In the genomic region with DNA sequence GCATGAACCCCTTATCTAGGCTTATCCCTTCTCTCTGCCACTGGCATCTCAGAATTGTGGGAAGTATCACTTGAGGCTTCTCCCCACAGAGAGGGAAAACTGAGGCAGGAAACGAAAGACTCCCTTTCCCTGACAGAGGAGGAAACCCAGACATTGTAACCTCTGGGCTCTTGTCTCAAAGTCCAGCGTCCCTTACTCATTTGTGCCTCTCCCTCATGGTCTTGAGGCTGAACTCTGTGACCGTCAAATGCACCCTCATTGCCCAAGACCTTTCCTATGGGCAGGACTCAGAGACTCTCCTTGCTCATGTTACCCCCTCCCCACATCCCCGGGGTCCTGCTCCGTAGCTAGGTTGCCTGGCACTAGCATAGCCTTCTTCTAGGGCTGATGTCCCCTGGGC, we compare ENCODE assay signal across 25 cellular contexts. TPM values are rescaled to one million over a fixed set of nuclear protein-coding genes. Genes with fewer than 3 reads are reported as not detected.
"Had no signal": no experiment of that assay in that cellular context is flagged by ENCODE, and none has a peak within 500 bp of the region (broad histone marks: within the 10 kb centered on the region; RNA-seq: fewer than 3 reads in every experiment).

No MANE protein-coding gene starts in this region.

- ATAC-seq: activated CD4-positive, alpha-beta T cell treated with anti-CD3 and anti-CD28 coated beads for 36 hours; activated CD4-positive, CD25-positive, alpha-beta regulatory T cell treated with anti-CD3 and anti-CD28 coated beads, Interleukin-2, amount 50 U/mL, for 24 hours; activated CD8-positive, alpha-beta T cell treated with anti-CD3 and anti-CD28 coated beads, Interleukin-2, amount 10 ng/mL, durations not matched to agents 7 days and 5 days; activated naive CD8-positive, alpha-beta T cell treated with anti-CD3 and anti-CD28 coated beads, Interleukin-2, amount 50 U/mL, for 24 hours; WTC11 had no signal

- DNase-seq: activated CD4-positive, alpha-beta T cell treated with anti-CD3 and anti-CD28 coated beads for 36 hours; activated CD4-positive, alpha-beta T cell treated with anti-CD3 and anti-CD28 coated beads, Interleukin-2, amount 10 ng/mL, durations not matched to agents 7 days and 5 days; activated CD4-positive, alpha-beta T cell treated with anti-CD3 and anti-CD28 coated beads, Interleukin-2, amount 50 U/mL, for 48 hours; activated CD8-positive, alpha-beta T cell treated with anti-CD3 and anti-CD28 coated beads, Interleukin-2, amount 10 ng/mL, durations not matched to agents 7 days and 5 days; activated naive CD4-positive, alpha-beta T cell treated with anti-CD3 and anti-CD28 coated beads, Interleukin-2, amount 10 ng/mL, durations not matched to agents 7 days and 5 days; activated naive CD8-positive, alpha-beta T cell treated with anti-CD3 and anti-CD28 coated beads, Interleukin-2, amount 50 U/mL, for 24 hours; activated T-cell treated with anti-CD3 and anti-CD28 coated beads, Interleukin-2, amount 50 U/mL, for 24 hours; brain microvascular endothelial cell; central memory CD4-positive, alpha-beta T cell; Kasumi-1; KG1; MG63; MV-4-11; NCI-H1092; NCI-H1436 treated with DMSO at 0.1 percent for 48 hours; NCI-H1694 treated with DMSO at 0.1 percent for 48 hours; NCI-H345; NCI-H526 treated with DMSO at 0.1 percent for 48 hours; Right ventricle myocardium superior; SW 1271 had no signal

- H3K4me3 Mint-ChIP-seq: activated CD4-positive, alpha-beta T cell treated with anti-CD3 and anti-CD28 coated beads for 36 hours; activated CD4-positive, alpha-beta T cell treated with anti-CD3 and anti-CD28 coated beads, Interleukin-2, amount 10 ng/mL, durations not matched to agents 7 days and 5 days; activated CD8-positive, alpha-beta T cell treated with anti-CD3 and anti-CD28 coated beads, Interleukin-2, amount 10 ng/mL, durations not matched to agents 7 days and 5 days; activated naive CD4-positive, alpha-beta T cell treated with anti-CD3 and anti-CD28 coated beads, Interleukin-2, amount 10 ng/mL, durations not matched to agents 7 days and 5 days; activated naive CD8-positive, alpha-beta T cell; activated naive CD8-positive, alpha-beta T cell treated with anti-CD3 and anti-CD28 coated beads, Interleukin-2, amount 50 U/mL, for 24 hours; activated T-cell treated with anti-CD3 and anti-CD28 coated beads, Interleukin-2, amount 50 U/mL, for 24 hours; T-helper 2 cell treated with Interferon-gamma antibody and Interleukin-4, amounts not matched to agents 5 μg/mL and 100 μg/mL, for 36 hours; WTC11 had no signal

- H3K4me3 ChIP-seq: MG63 had no signal

- H3K27ac Mint-ChIP-seq: activated CD4-positive, alpha-beta T cell treated with anti-CD3 and anti-CD28 coated beads for 36 hours; activated CD4-positive, alpha-beta T cell treated with anti-CD3 and anti-CD28 coated beads, Interleukin-2, amount 10 ng/mL, durations not matched to agents 7 days and 5 days; activated CD8-positive, alpha-beta T cell treated with anti-CD3 and anti-CD28 coated beads, Interleukin-2, amount 10 ng/mL, durations not matched to agents 7 days and 5 days; activated naive CD4-positive, alpha-beta T cell treated with anti-CD3 and anti-CD28 coated beads, Interleukin-2, amount 10 ng/mL, durations not matched to agents 7 days and 5 days; activated naive CD8-positive, alpha-beta T cell; activated naive CD8-positive, alpha-beta T cell treated with anti-CD3 and anti-CD28 coated beads, Interleukin-2, amount 50 U/mL, for 24 hours; activated T-cell treated with anti-CD3 and anti-CD28 coated beads, Interleukin-2, amount 50 U/mL, for 24 hours; T-helper 2 cell treated with Interferon-gamma antibody and Interleukin-4, amounts not matched to agents 5 μg/mL and 100 μg/mL, for 36 hours; WTC11 had no signal

- H3K27ac ChIP-seq: brain microvascular endothelial cell had no signal

- H3K27me3 ChIP-seq: brain microvascular endothelial cell, MG63 had no signal

- H3K9me3 ChIP-seq: MG63 had no signal

- H3K9me3 Mint-ChIP-seq: activated CD4-positive, alpha-beta T cell treated with anti-CD3 and anti-CD28 coated beads, Interleukin-2, amount 10 ng/mL, durations not matched to agents 7 days and 5 days; activated naive CD4-positive, alpha-beta T cell treated with anti-CD3 and anti-CD28 coated beads, Interleukin-2, amount 10 ng/mL, durations not matched to agents 7 days and 5 days; activated naive CD8-positive, alpha-beta T cell treated with anti-CD3 and anti-CD28 coated beads, Interleukin-2, amount 50 U/mL, for 24 hours; activated T-cell treated with anti-CD3 and anti-CD28 coated beads, Interleukin-2, amount 50 U/mL, for 24 hours; T-helper 2 cell treated with Interferon-gamma antibody and Interleukin-4, amounts not matched to agents 5 μg/mL and 100 μg/mL, for 36 hours; WTC11 had no signal

- H3K36me3 Mint-ChIP-seq: activated naive CD8-positive, alpha-beta T cell had no signal

RNA-seq across cellular contexts. Expression of a gene that starts 33.2 kb away (rescaled TPM):
- total RNA-seq: activated CD4-positive, alpha-beta T cell treated with anti-CD3 and anti-CD28 coated beads, Interleukin-2, amount 10 ng/mL, durations not matched to agents 7 days and 5 days; OCI-LY7 had no signal
